ENCODE assay signal across 1 cellular context in the genomic region with DNA sequence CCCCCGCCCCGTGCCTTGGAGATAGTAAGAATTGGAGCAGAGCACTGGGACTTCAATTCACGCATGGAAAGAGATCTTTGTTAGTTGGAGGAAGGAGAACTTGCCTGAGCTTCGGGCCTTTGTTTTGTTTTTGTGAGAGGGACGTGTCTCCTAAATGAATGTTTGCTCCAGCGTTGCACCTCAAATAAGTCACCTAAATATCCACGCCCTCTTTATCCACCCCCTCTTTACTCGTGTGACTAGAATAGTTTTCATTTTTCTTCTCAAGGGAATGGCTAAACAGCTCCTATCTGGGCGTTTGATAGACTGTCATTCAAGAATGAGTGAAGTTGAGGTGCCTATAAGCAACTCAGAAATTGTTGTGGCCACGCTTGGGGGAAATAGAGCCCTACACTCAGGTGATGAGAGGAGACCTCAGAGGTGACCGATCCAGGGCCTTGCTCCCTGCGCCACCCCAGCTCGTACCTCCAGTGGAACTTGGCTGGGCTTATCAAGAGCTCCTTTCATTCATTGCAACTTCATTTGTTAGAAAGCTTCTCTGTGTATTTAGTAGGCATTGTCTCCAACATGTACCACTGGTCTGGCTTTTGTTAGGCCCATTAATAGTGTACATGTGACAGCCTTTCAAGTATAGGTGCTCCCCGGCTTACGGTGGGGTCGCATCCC.
TF ChIP-seq lines count a peak whose summit lies in the region.

No MANE protein-coding gene starts in this region.

TF ChIP-seq in HepG2, 621 proteins besides CTCF, POLR2A, EP300 and RAD21 (continued from another document):
- TF ChIP-seq, protein P1, sequence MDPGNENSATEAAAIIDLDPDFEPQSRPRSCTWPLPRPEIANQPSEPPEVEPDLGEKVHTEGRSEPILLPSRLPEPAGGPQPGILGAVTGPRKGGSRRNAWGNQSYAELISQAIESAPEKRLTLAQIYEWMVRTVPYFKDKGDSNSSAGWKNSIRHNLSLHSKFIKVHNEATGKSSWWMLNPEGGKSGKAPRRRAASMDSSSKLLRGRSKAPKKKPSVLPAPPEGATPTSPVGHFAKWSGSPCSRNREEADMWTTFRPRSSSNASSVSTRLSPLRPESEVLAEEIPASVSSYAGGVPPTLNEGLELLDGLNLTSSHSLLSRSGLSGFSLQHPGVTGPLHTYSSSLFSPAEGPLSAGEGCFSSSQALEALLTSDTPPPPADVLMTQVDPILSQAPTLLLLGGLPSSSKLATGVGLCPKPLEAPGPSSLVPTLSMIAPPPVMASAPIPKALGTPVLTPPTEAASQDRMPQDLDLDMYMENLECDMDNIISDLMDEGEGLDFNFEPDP (CRISPR knock-in tag; conservative IDR thresholded peaks at IDR 0.05): 0 out of 2 replicates have a peak, but pooled peaks have one; percentile 54
- TF ChIP-seq, protein P2, sequence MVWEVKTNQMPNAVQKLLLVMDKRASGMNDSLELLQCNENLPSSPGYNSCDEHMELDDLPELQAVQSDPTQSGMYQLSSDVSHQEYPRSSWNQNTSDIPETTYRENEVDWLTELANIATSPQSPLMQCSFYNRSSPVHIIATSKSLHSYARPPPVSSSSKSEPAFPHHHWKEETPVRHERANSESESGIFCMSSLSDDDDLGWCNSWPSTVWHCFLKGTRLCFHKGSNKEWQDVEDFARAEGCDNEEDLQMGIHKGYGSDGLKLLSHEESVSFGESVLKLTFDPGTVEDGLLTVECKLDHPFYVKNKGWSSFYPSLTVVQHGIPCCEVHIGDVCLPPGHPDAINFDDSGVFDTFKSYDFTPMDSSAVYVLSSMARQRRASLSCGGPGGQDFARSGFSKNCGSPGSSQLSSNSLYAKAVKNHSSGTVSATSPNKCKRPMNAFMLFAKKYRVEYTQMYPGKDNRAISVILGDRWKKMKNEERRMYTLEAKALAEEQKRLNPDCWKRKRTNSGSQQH (CRISPR knock-in tag; IDR thresholded peaks at IDR 0.05; ENCODE audit: low read depth): 0 out of 2 replicates have a peak, but pooled peaks have one; percentile 63
- TF ChIP-seq NR2F1 (CRISPR knock-in tag; IDR thresholded peaks at IDR 0.05): no peak
- TF ChIP-seq IKZF4 (CRISPR knock-in tag; IDR thresholded peaks at IDR 0.05; ENCODE audit: borderline replicate concordance, low read depth, not compliant biosample characterization): peak; percentile 20
- TF ChIP-seq ZNF747 (CRISPR knock-in tag; IDR thresholded peaks at IDR 0.05; ENCODE audit: borderline replicate concordance): no peak; the same call in 1 of the 2 replicates
- TF ChIP-seq, protein P3, sequence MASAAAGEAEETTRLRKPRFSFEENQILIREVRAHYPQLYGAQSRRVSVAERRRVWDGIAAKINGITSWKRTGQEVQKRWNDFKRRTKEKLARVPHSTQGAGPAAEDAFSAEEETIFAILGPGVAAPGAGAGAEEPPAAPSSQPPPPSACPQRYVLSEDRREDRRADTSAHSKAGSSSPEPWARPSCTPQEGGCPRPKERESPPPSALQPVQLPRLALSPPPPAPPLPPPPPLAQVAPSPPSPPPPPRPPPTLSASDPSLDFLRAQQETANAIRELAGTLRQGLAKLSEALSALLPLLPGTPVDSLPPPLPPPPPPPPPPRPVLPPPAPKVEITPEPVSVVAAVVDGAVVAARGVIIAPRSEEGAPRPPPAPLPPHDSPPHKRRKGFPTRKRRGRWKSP (CRISPR knock-in tag; IDR thresholded peaks at IDR 0.05): peak; percentile 23; the same call in 1 of the 2 replicates
- TF ChIP-seq ZNF17 (CRISPR knock-in tag; IDR thresholded peaks at IDR 0.05): no peak
- TF ChIP-seq TEAD3 (CRISPR knock-in tag; optimal IDR thresholded peaks at IDR 0.05; ENCODE audit: borderline replicate concordance): peak; percentile 20
- no peak; the same call in 1 of the 2 replicates for TF ChIP-seq ZNF713 (CRISPR knock-in tag; IDR thresholded peaks at IDR 0.05)
- TF ChIP-seq FOXM1 (CRISPR knock-in tag; IDR thresholded peaks at IDR 0.05): no peak
- no peak for TF ChIP-seq LCORL (IDR thresholded peaks at IDR 0.05)
- TF ChIP-seq LCORL (CRISPR knock-in tag; IDR thresholded peaks at IDR 0.05): peak; percentile 34; the same call in 1 of the 2 replicates
- TF ChIP-seq RXRB (CRISPR knock-in tag; IDR thresholded peaks at IDR 0.05; ENCODE audit: borderline replicate concordance): peak; percentile 11; the same call in 1 of the 2 replicates
- TF ChIP-seq, protein P4, sequence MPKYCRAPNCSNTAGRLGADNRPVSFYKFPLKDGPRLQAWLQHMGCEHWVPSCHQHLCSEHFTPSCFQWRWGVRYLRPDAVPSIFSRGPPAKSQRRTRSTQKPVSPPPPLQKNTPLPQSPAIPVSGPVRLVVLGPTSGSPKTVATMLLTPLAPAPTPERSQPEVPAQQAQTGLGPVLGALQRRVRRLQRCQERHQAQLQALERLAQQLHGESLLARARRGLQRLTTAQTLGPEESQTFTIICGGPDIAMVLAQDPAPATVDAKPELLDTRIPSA (CRISPR knock-in tag; IDR thresholded peaks at IDR 0.05; ENCODE audit: borderline replicate concordance): 0 out of 2 replicates have a peak, but pooled peaks have one; percentile 16
TF ChIP-seq in HepG2: peak in this region for 26.
